ENCODE assay signal across 1 cellular context in the genomic region with DNA sequence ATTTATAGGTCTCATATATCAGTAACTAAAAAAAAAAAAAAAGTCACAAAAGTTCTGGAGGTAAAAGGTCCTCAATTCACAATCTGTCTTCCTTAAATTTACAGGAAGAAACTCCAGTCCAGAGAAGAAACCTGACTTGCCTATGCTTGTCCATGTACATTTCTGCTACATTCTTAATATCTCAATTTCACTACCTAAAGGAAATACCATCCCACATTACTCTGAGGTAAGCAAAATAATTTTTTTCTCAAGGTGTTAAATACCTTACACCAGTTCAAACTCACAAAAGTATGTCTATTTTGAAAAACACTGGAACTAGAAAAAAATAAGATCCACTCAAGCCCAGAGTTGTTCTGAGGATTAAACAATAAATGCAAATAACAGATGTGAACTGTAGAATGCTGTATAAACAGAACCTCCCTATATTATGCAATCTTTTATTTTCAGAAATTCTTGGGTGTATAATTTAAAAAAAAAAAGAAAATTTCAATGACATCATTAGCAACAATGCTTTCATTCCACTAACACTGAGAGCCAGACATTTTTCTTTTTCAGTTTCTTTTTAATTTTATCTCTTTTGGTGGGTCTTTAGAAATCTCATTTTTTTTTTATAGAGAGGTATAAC.
TF ChIP-seq lines count a peak whose summit lies in the region.

No MANE protein-coding gene starts in this region.

TF ChIP-seq in HepG2, 621 proteins besides CTCF, POLR2A, EP300 and RAD21 (continued from another document):
- no peak for TF ChIP-seq MTERF4 (CRISPR knock-in tag; IDR thresholded peaks at IDR 0.05)
- TF ChIP-seq JARID2 (CRISPR knock-in tag; IDR thresholded peaks at IDR 0.05; ENCODE audit: insufficient replicate concordance), result no peak
- TF ChIP-seq, protein P1, sequence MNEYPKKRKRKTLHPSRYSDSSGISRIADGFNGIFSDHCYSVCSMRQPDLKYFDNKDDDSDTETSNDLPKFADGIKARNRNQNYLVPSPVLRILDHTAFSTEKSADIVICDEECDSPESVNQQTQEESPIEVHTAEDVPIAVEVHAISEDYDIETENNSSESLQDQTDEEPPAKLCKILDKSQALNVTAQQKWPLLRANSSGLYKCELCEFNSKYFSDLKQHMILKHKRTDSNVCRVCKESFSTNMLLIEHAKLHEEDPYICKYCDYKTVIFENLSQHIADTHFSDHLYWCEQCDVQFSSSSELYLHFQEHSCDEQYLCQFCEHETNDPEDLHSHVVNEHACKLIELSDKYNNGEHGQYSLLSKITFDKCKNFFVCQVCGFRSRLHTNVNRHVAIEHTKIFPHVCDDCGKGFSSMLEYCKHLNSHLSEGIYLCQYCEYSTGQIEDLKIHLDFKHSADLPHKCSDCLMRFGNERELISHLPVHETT (CRISPR knock-in tag; conservative IDR thresholded peaks at IDR 0.05), result no peak
- TF ChIP-seq NFAT5 (CRISPR knock-in tag; IDR thresholded peaks at IDR 0.05), result no peak
